In genomic region chr13:24506698-24507335, GRCh38 we compare ENCODE assay signal across 2 cellular contexts.
TF ChIP-seq lines count a peak whose summit lies in the region.

No MANE protein-coding gene starts in this region.

TF ChIP-seq in GM23338, 12 proteins besides CTCF, POLR2A, EP300 and RAD21:
- TF ChIP-seq POLR2AphosphoS5 (IDR thresholded peaks at IDR 0.05; ENCODE audit: low read depth) (no peak), CREB1 (CRISPR knock-in tag; IDR thresholded peaks at IDR 0.05; ENCODE audit: low read depth) (no peak), EZH2phosphoT487 (IDR thresholded peaks at IDR 0.05; ENCODE audit: unreplicated experiment) (no peak), ZNF114 (CRISPR knock-in tag; IDR thresholded peaks at IDR 0.05) (no peak), REST (IDR thresholded peaks at IDR 0.05; ENCODE audit: unreplicated experiment) (no peak), STAT1 (IDR thresholded peaks at IDR 0.05; ENCODE audit: unreplicated experiment) (no peak), NANOG (IDR thresholded peaks at IDR 0.05; ENCODE audit: borderline replicate concordance) (no peak), ETS1 (IDR thresholded peaks at IDR 0.05) (no peak), ZNF331 (CRISPR knock-in tag; IDR thresholded peaks at IDR 0.05; ENCODE audit: low read depth) (no peak), JUNB (IDR thresholded peaks at IDR 0.05; ENCODE audit: unreplicated experiment) (no peak), EZH2 (IDR thresholded peaks at IDR 0.05; ENCODE audit: low read depth, unreplicated experiment) (no peak), ZNF462 (CRISPR knock-in tag; IDR thresholded peaks at IDR 0.05) (no peak)

TF ChIP-seq in K562, 482 proteins besides CTCF, POLR2A, EP300 and RAD21:
- TF ChIP-seq MTF1 (CRISPR knock-in tag; IDR thresholded peaks at IDR 0.05; ENCODE audit: borderline replicate concordance), result no peak
- TF ChIP-seq POLR2G (IDR thresholded peaks at IDR 0.05; ENCODE audit: low read depth, low read length), result peak; percentile 57
